In genomic region chr19:10766681-10767201, GRCh38 we compare ENCODE assay signal across 8 cellular contexts. TPM values are rescaled to one million over a fixed set of nuclear protein-coding genes. Genes with fewer than 3 reads are reported as not detected.
A peak's percentile ranks its signal among the peaks of the same experiment; 100 is the strongest.
DNase-seq lines count a peak whose midpoint lies in the region; ATAC-seq and TF ChIP-seq lines count a peak whose summit lies in the region.

No MANE protein-coding gene starts in this region.

- ATAC-seq in activated CD4-positive, alpha-beta T cell treated with anti-CD3 and anti-CD28 coated beads for 36 hours, result no peak

- no peak for TF ChIP-seq POLR2A in testis (IDR thresholded peaks at IDR 0.05)

- H3K9me3 ChIP-seq in testis, result no peaks in the 10 kb centered on the region

- 19 to 31% methylated on average over 6 to 10 of the region's 10 CpGs for WGBS in testis, 2 donors

- H3K36me3 ChIP-seq in testis (ENCODE audit: low read depth, missing control alignments), result no peaks in the 10 kb centered on the region

- TF ChIP-seq CTCF in testis (IDR thresholded peaks at IDR 0.05), result no peak

- H3K9me3 Mint-ChIP-seq in T-helper 1 cell treated with Interleukin-12 subunit alpha and Interleukin-12 subunit beta and Interleukin-4 antibody, amounts not matched to agents 30 μg/mL and 1 μg/mL, for 36 hours, result no peaks in the 10 kb centered on the region
- no peaks in the 10 kb centered on the region for H3K9me3 Mint-ChIP-seq in activated CD4-positive, alpha-beta T cell treated with anti-CD3 and anti-CD28 coated beads for 36 hours (ENCODE audit: low read depth)

- peaks cover 63% of the 10 kb centered on the region for H3K4me1 Mint-ChIP-seq in T-helper 1 cell treated with Interleukin-12 subunit alpha and Interleukin-12 subunit beta and Interleukin-4 antibody, amounts not matched to agents 30 μg/mL and 1 μg/mL, for 36 hours (ENCODE audit: low read depth)
- peaks cover 39% of the 10 kb centered on the region for H3K4me1 Mint-ChIP-seq in activated CD4-positive, alpha-beta T cell treated with anti-CD3 and anti-CD28 coated beads for 36 hours

- POLR2A ChIA-PET in activated CD4-positive, alpha-beta T cell treated with anti-CD3 and anti-CD28 coated beads for 36 hours (lab: Charles Lee), result no interaction called here

- DNase-seq in T-helper 1 cell, result no peak
- peak; percentile 20 for DNase-seq in iris pigment epithelial cell (ENCODE audit: low read depth)
- peak; percentile 73 for DNase-seq in testis
- DNase-seq in occipital lobe (lab: John Stamatoyannopoulos, UW), result no peak
- no peak for DNase-seq in activated CD4-positive, alpha-beta T cell treated with anti-CD3 and anti-CD28 coated beads for 36 hours
- no peak for DNase-seq in SKM-1 (lab: John Stamatoyannopoulos, UW; ENCODE audit: unreplicated experiment)

- H3K4me3 Mint-ChIP-seq in T-helper 1 cell treated with Interleukin-12 subunit alpha and Interleukin-12 subunit beta and Interleukin-4 antibody, amounts not matched to agents 30 μg/mL and 1 μg/mL, for 36 hours, result no peak overlapping the region
- H3K4me3 Mint-ChIP-seq in activated CD4-positive, alpha-beta T cell treated with anti-CD3 and anti-CD28 coated beads for 36 hours, result no peak overlapping the region

- H3K27ac ChIP-seq in angular gyrus (ENCODE audit: low read depth, low read length) (peak overlapping the region; percentile 85), testis (peak overlapping the region; percentile 83 to 86)

- intact Hi-C loops in testis (cut with DNase I; ENCODE audit: low total_unique reads), result loop anchor here (5.0 kb wide), 1 partner anchor 49 kb away; the partner anchor contains the start of gene DNM2
- intact Hi-C loops in activated CD4-positive, alpha-beta T cell treated with anti-CD3 and anti-CD28 coated beads for 36 hours (cut with DNase I, micrococcal nuclease), result no loop called here

- no peak overlapping the region for H3K4me3 ChIP-seq in testis

- peak overlapping the region; percentile 20 for H3K27ac Mint-ChIP-seq in T-helper 1 cell treated with Interleukin-12 subunit alpha and Interleukin-12 subunit beta and Interleukin-4 antibody, amounts not matched to agents 30 μg/mL and 1 μg/mL, for 36 hours
- no peak overlapping the region for H3K27ac Mint-ChIP-seq in activated CD4-positive, alpha-beta T cell treated with anti-CD3 and anti-CD28 coated beads for 36 hours

- H3K27me3 ChIP-seq in testis, result no peaks in the 10 kb centered on the region

- H3K36me3 Mint-ChIP-seq in T-helper 1 cell treated with Interleukin-12 subunit alpha and Interleukin-12 subunit beta and Interleukin-4 antibody, amounts not matched to agents 30 μg/mL and 1 μg/mL, for 36 hours (ENCODE audit: low read depth), result peaks cover 35% of the 10 kb centered on the region
- H3K36me3 Mint-ChIP-seq in activated CD4-positive, alpha-beta T cell treated with anti-CD3 and anti-CD28 coated beads for 36 hours (ENCODE audit: low read depth), result peaks cover 20% of the 10 kb centered on the region

- H3K4me1 ChIP-seq in testis, result peaks cover 69% of the 10 kb centered on the region

- CTCF ChIA-PET in activated CD4-positive, alpha-beta T cell treated with anti-CD3 and anti-CD28 coated beads for 36 hours (lab: Charles Lee), result interaction anchor here (0.6 to 1.2 kb wide), 4 partner anchors 15 to 337 kb away, joined by 3 to 5 read pairs (median 3); partner anchors contain the start of gene DNM2

- no peaks in the 10 kb centered on the region for H3K27me3 Mint-ChIP-seq in T-helper 1 cell treated with Interleukin-12 subunit alpha and Interleukin-12 subunit beta and Interleukin-4 antibody, amounts not matched to agents 30 μg/mL and 1 μg/mL, for 36 hours (ENCODE audit: low read depth)
- H3K27me3 Mint-ChIP-seq in activated CD4-positive, alpha-beta T cell treated with anti-CD3 and anti-CD28 coated beads for 36 hours, result no peaks in the 10 kb centered on the region

RNA-seq across cellular contexts. Expression of gene DNM2, which starts 48.9 kb away (rescaled TPM):
- total RNA-seq in testis, result 100 to 1,000 TPM; 226 to 274 TPM
- 166 TPM for polyA plus RNA-seq in testis (ENCODE audit: insufficient read depth, low read depth, low replicate concordance)
- total RNA-seq in occipital lobe, result 34.0 TPM
- total RNA-seq in activated CD4-positive, alpha-beta T cell treated with anti-CD3 and anti-CD28 coated beads for 36 hours, result 100 to 1,000 TPM; 167 to 185 TPM

Comparison
In these comparisons a context has a peak if more than half of its experiments do, and no peak if none do; other contexts are left out.
1. DNase-seq: peak in iris pigment epithelial cell (single experiment) and testis (single experiment); none in T-helper 1 cell (0 of 5), occipital lobe (single experiment), activated CD4-positive, alpha-beta T cell treated with anti-CD3 and anti-CD28 coated beads for 36 hours (single experiment) and SKM-1 (single experiment).